In the genomic region with DNA sequence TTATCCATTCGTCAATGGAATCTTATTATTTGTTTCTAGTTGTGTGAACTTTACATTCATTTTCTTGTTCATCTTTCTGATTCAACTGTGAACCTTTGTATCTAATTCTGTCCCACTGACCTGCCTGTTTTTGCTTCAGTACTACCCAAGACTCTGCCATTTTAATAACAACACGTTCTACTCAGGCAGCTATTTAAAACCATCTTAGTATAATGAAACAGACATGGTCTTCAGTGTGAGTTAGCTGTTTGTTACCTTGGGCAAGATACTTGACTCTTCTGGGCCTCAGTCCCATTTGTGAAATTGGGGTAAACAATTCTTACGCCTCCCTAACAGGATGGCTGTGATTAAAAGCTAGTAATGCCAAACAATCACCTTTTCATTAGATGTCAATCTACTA, we compare ENCODE assay signal across 8 cellular contexts. TPM values are rescaled to one million over a fixed set of nuclear protein-coding genes. Genes with fewer than 3 reads are reported as not detected.
DNase-seq lines count a peak whose midpoint lies in the region; ATAC-seq and TF ChIP-seq lines count a peak whose summit lies in the region.

No MANE protein-coding gene starts in this region.

- H3K4me3 ChIP-seq in GM08714 (ENCODE audit: low read length) (peak overlapping the region; percentile 88), PC-3 (ENCODE audit: low read length) (peak overlapping the region; percentile 79), esophagus muscularis mucosa (peak overlapping the region; percentile 75 to 98 (median 79))

- no peak for ATAC-seq in PC-3
- ATAC-seq in HG03354 (IDR thresholded peaks at IDR 0.05; ENCODE audit: poor library complexity, severe bottlenecking, unreplicated experiment): no peak

- H3K27me3 ChIP-seq in PC-3 (ENCODE audit: low read length) (no peaks in the 10 kb centered on the region), esophagus muscularis mucosa (no peaks in the 10 kb centered on the region)

- CTCF ChIA-PET in PC-3 (lab: Charles Lee): no interaction called here

- no peak overlapping the region for H2AFZ ChIP-seq in PC-3 (ENCODE audit: low read length)

- no peaks in the 10 kb centered on the region for H3K27me3 Mint-ChIP-seq in progenitor cell of endocrine pancreas

- H3K4me1 ChIP-seq in PC-3 (ENCODE audit: insufficient read depth, low read length): peaks cover 20% of the 10 kb centered on the region
- H3K4me1 ChIP-seq in esophagus muscularis mucosa: peaks cover 38 to 60% (median 58%) of the 10 kb centered on the region in 4 donors

- H3K4me3 Mint-ChIP-seq in progenitor cell of endocrine pancreas (ENCODE audit: low read depth): peak overlapping the region; percentile 81

- 20% methylated on average over 3 of the region's 3 CpGs for WGBS in esophagus muscularis mucosa

- H3K4me2 ChIP-seq in PC-3 (ENCODE audit: low read length): peak overlapping the region; percentile 86

- H3K36me3 Mint-ChIP-seq in progenitor cell of endocrine pancreas (ENCODE audit: insufficient read depth): no peaks in the 10 kb centered on the region

- DNase-seq in PC-3 (no peak), esophagus muscularis mucosa (ENCODE audit: extremely low spot score) (no peak), progenitor cell of endocrine pancreas (ENCODE audit: low spot score, unreplicated experiment) (no peak), NCI-H2227 treated with DMSO at 0.1 percent for 48 hours (lab: John Stamatoyannopoulos, UW) (no peak), GM13976 (ENCODE audit: low spot score) (no peak), ACHN (no peak)

- peaks cover 18% of the 10 kb centered on the region for H3K4me1 Mint-ChIP-seq in progenitor cell of endocrine pancreas (ENCODE audit: low read depth)

- in situ Hi-C loops in GM13976 (cut with MboI; ENCODE audit: low sequenced_read_pairs, unreplicated experiment) (no loop called here), ACHN (cut with HindIII; ENCODE audit: low pct_ligation_motif_present, low pct_unique_long_range_greater_than_20kb, low sequenced_read_pairs) (no loop called here)

- TSS peak; percentile 44 for BruUV-seq in PC-3 (replicated peaks; lab: Mats Ljungman, UMichigan)

- intact Hi-C loops in PC-3 (cut with micrococcal nuclease): loop anchor here (5.0 kb wide), 1 partner anchor 142 kb away; a partner anchor contains a TSS
- intact Hi-C loops in esophagus muscularis mucosa (cut with DNase I): loop anchor here (2.0 to 5.0 kb wide), 2 partner anchors 55 to 142 kb away; a partner anchor contains a TSS

- H3F3A ChIP-seq in PC-3 (ENCODE audit: low read length, unreplicated experiment): no peaks in the 10 kb centered on the region

- TF ChIP-seq POLR2A in esophagus muscularis mucosa (IDR thresholded peaks at IDR 0.05; ENCODE audit: low read depth): no peak

- peak overlapping the region; percentile 2 for H3K27ac Mint-ChIP-seq in progenitor cell of endocrine pancreas

- H3K9me3 ChIP-seq in PC-3 (ENCODE audit: low read length): no peaks in the 10 kb centered on the region
- H3K9me3 ChIP-seq in esophagus muscularis mucosa: no peaks in the 10 kb centered on the region

- H3K36me3 ChIP-seq in PC-3 (ENCODE audit: low read depth, low read length) (peaks cover 14% of the 10 kb centered on the region), esophagus muscularis mucosa (no peaks in the 10 kb centered on the region)

- peak overlapping the region; percentile 85 for H3K9ac ChIP-seq in PC-3 (ENCODE audit: low read length)

- peaks cover 49% of the 10 kb centered on the region for H4K20me1 ChIP-seq in PC-3 (ENCODE audit: low read length)

- H3K9me3 Mint-ChIP-seq in progenitor cell of endocrine pancreas (ENCODE audit: low read depth): no peaks in the 10 kb centered on the region

- no peak for TF ChIP-seq EP300 in esophagus muscularis mucosa (IDR thresholded peaks at IDR 0.05)

- POLR2A ChIA-PET in PC-3 (lab: Charles Lee; ENCODE audit: unreplicated experiment): no interaction called here

- no peak for TF ChIP-seq CTCF in PC-3 (conservative IDR thresholded peaks at IDR 0.05; ENCODE audit: low read depth, low read length)
- no peak for TF ChIP-seq CTCF in esophagus muscularis mucosa (IDR thresholded peaks at IDR 0.05)
- TF ChIP-seq CTCF in progenitor cell of endocrine pancreas (IDR thresholded peaks at IDR 0.05; ENCODE audit: unreplicated experiment): no peak
- no peak for TF ChIP-seq CTCF in GM13976 (IDR thresholded peaks at IDR 0.05; ENCODE audit: borderline replicate concordance, control extremely low read depth, extremely low read depth, insufficient read depth, missing control alignments)

- peaks cover 65% of the 10 kb centered on the region for H3K79me2 ChIP-seq in PC-3 (ENCODE audit: low read length)

- H3K27ac ChIP-seq in PC-3 (ENCODE audit: low read length) (no peak overlapping the region), esophagus muscularis mucosa (replicated peaks in 1 of 4) (peak overlapping the region; percentile 90 to 98 (median 93))

- no peaks in the 10 kb centered on the region for H3K9me2 ChIP-seq in PC-3 (replicated peaks; ENCODE audit: low read length)

RNA-seq across cellular contexts. Expression of a gene that starts 1.6 kb away (rescaled TPM):
- total RNA-seq in PC-3 (2014; rRNA removed) (83.9 and 109 TPM in 2 replicates), esophagus muscularis mucosa (10 to 100 TPM; 53.2 to 69.6 (median 64.2) TPM), progenitor cell of endocrine pancreas (38.7 and 39.0 TPM in 2 replicates)

RNA-seq across cellular contexts. Expression of a gene that starts 42.0 kb away (rescaled TPM):
- total RNA-seq in PC-3 (2014; rRNA removed) (not detected in 2 replicates), esophagus muscularis mucosa (1 to 10 TPM; 5.8 to 7.8 (median 6.6) TPM), progenitor cell of endocrine pancreas (0.27 TPM in 1 of 2 replicates, not detected in the other)

RNA-seq across cellular contexts. Expression of a gene that starts 54.0 kb away (rescaled TPM):
- total RNA-seq in PC-3 (2014; rRNA removed) (10.3 and 25.8 TPM in 2 replicates), esophagus muscularis mucosa (10 to 100 TPM in 1 of 4 donors, 1 to 10 TPM in 3; 7.0 to 11.8 (median 9.1) TPM), progenitor cell of endocrine pancreas (21.9 and 25.4 TPM in 2 replicates)
